23 cellular contexts compared by ENCODE assay signal in genomic region chr21:29893687-29894086, GRCh38. TPM values are rescaled to one million over a fixed set of nuclear protein-coding genes. Genes with fewer than 3 reads are reported as not detected.
DNase-seq lines count a peak whose midpoint lies in the region; ATAC-seq and TF ChIP-seq lines count a peak whose summit lies in the region.
"Had no signal": no experiment of that assay in that cellular context is flagged by ENCODE, and none has a peak within 500 bp of the region (broad histone marks: within the 10 kb centered on the region; RNA-seq: fewer than 3 reads in every experiment).

No MANE protein-coding gene starts in this region.

- H3K4me1 ChIP-seq in upper lobe of left lung (no peaks in the 10 kb centered on the region), Peyer's patch (no peaks in the 10 kb centered on the region)
- H3K4me1 ChIP-seq: Caco-2, SJCRH30 had no signal

- 63 to 78% methylated on average over 3 of the region's 3 CpGs for whole genome bisulfite sequencing in upper lobe of left lung, 2 donors

- H3K4me3 ChIP-seq in fibroblast of mammary gland (ENCODE audit: control insufficient read depth, low read depth, low read length) (no peak overlapping the region), upper lobe of left lung (no peak overlapping the region), brain microvascular endothelial cell (ENCODE audit: low read depth, low read length) (no peak overlapping the region), Peyer's patch (no peak overlapping the region)
- H3K4me3 ChIP-seq: SJCRH30 had no signal

- peak; percentile 53 to 94 for ATAC-seq in upper lobe of left lung (ENCODE audit: low FRiP score in 2 of 2)
- ATAC-seq: CD8-positive, alpha-beta T cell; SK-N-SH treated with all-trans-retinoic acid at 6 μM for 48 hours had no signal

- DNase-seq in DMS53 (lab: John Stamatoyannopoulos, UW) (peak; percentile 70), DMS53 treated with DMSO at 0.1 percent for 48 hours (lab: John Stamatoyannopoulos, UW; ENCODE audit: unreplicated experiment) (no peak), RKO (ENCODE audit: low spot score) (peak; percentile 43), fibroblast of mammary gland (ENCODE audit: low read depth) (peak; percentile 30), upper lobe of left lung (peak in 1 of 2 donors; percentile 60), NCI-H226 (no peak), brain microvascular endothelial cell (no peak), Peyer's patch (no peak)
- DNase-seq: Caco-2; CD8-positive, alpha-beta T cell; DMS79 treated with DMSO at 0.1 percent for 48 hours; GF-D8; NCI-H1092; NCI-H1417 treated with DMSO at 0.1 percent for 48 hours; NCI-H1694 treated with DMSO at 0.1 percent for 48 hours; NCI-H526 treated with DMSO at 0.1 percent for 48 hours; SJCRH30 had no signal

- H3K27me3 ChIP-seq in upper lobe of left lung, result no peaks in the 10 kb centered on the region
- H3K27me3 ChIP-seq in brain microvascular endothelial cell (replicated peaks), result no peaks in the 10 kb centered on the region
- H3K27me3 ChIP-seq in Peyer's patch, result no peaks in the 10 kb centered on the region
- H3K27me3 ChIP-seq: SJCRH30 had no signal

- in situ Hi-C loops in brain microvascular endothelial cell (cut with HindIII; ENCODE audit: low pct_ligation_motif_present, low sequenced_read_pairs), result no loop called here

- H3K36me3 ChIP-seq in upper lobe of left lung (no peaks in the 10 kb centered on the region), brain microvascular endothelial cell (replicated peaks) (no peaks in the 10 kb centered on the region), Peyer's patch (no peaks in the 10 kb centered on the region)
- H3K36me3 ChIP-seq: SJCRH30 had no signal

- H3K9me3 ChIP-seq in upper lobe of left lung, result no peaks in the 10 kb centered on the region
- H3K9me3 ChIP-seq in Peyer's patch, result no peaks in the 10 kb centered on the region
- H3K9me3 ChIP-seq: Caco-2, SJCRH30 had no signal

- peak in 1 of 4 donors; percentile 10 for TF ChIP-seq EP300 in upper lobe of left lung (IDR thresholded peaks at IDR 0.05)

- H3K27ac ChIP-seq in upper lobe of left lung, result no peak overlapping the region
- no peak overlapping the region for H3K27ac ChIP-seq in brain microvascular endothelial cell
- H3K27ac ChIP-seq in Peyer's patch, result no peak overlapping the region
- H3K27ac ChIP-seq: 22Rv1, C4-2B, SJCRH30 had no signal

- TF ChIP-seq POLR2A in upper lobe of left lung (IDR thresholded peaks at IDR 0.05) (no peak), Peyer's patch (IDR thresholded peaks at IDR 0.05) (no peak)

- no peak for TF ChIP-seq CTCF in fibroblast of mammary gland (conservative IDR thresholded peaks at IDR 0.05; ENCODE audit: control insufficient read depth, insufficient read depth, low read depth, low read length)
- TF ChIP-seq CTCF in upper lobe of left lung (IDR thresholded peaks at IDR 0.05), result no peak
- TF ChIP-seq CTCF in brain microvascular endothelial cell (IDR thresholded peaks at IDR 0.05; ENCODE audit: low read depth, low read length, missing control alignments), result no peak
- TF ChIP-seq CTCF in Peyer's patch (IDR thresholded peaks at IDR 0.05), result no peak

RNA-seq across cellular contexts. Expression of gene GRIK1, which starts 46.1 kb away (rescaled TPM):
- total RNA-seq in upper lobe of left lung (under 1 TPM in 1 of 6 donors, not detected in 5; 0.15 TPM), Peyer's patch (1 to 10 TPM in 3 of 4 donors, not detected in 1; 1.2 to 7.4 (median 1.3) TPM)
- total RNA-seq: B cell; Caco-2; CD8-positive, alpha-beta T cell; HT-29; NCI-H460; SJCRH30 had no signal

Comparison
In these comparisons a context has a peak if more than half of its experiments do, and no peak if none do; other contexts are left out.
1. DNase-seq: peak in DMS53 (single experiment), RKO (single experiment) and fibroblast of mammary gland (single experiment); none in DMS53 treated with DMSO at 0.1 percent for 48 hours (single experiment), NCI-H226 (single experiment), brain microvascular endothelial cell (single experiment) and Peyer's patch (0 of 3).